17 cellular contexts compared by ENCODE assay signal in the genomic region with DNA sequence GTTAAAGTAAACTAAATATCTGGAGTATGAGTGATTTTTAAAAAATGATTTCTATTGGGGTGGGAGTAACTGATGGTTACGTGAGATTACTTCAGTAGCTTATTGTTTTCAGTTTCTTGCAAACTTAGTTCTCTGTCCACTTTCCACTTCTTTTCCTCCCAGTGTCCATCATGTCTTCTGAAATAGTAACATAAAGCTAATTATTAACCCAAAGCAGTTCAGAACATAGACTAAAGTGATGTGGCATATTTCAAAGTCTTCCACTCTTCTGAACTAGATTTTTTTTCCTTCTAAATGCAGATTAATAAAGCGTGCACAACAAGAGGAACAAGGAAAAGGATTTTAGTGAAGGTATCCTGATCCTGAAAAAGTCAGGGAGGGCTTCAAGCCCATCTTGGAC.
DNase-seq lines count a peak whose midpoint lies in the region; ATAC-seq and TF ChIP-seq lines count a peak whose summit lies in the region.
"Had no signal": no experiment of that assay in that cellular context is flagged by ENCODE, and none has a peak within 500 bp of the region (broad histone marks: within the 10 kb centered on the region; RNA-seq: fewer than 3 reads in every experiment).

No MANE protein-coding gene starts in this region.

- H3K27me3 ChIP-seq in left ventricle myocardium inferior (ENCODE audit: low read depth): no peaks in the 10 kb centered on the region

- H3K36me3 ChIP-seq in left ventricle myocardium inferior: peaks cover 17% of the 10 kb centered on the region

- no peaks in the 10 kb centered on the region for H3K27me3 Mint-ChIP-seq in central memory CD8-positive, alpha-beta T cell
- no peaks in the 10 kb centered on the region for H3K27me3 Mint-ChIP-seq in progenitor cell of endocrine pancreas
- H3K27me3 Mint-ChIP-seq: B cell; CD4-positive, alpha-beta memory T cell had no signal

- H3K9me3 Mint-ChIP-seq in central memory CD8-positive, alpha-beta T cell: no peaks in the 10 kb centered on the region
- H3K9me3 Mint-ChIP-seq in progenitor cell of endocrine pancreas (ENCODE audit: low read depth): no peaks in the 10 kb centered on the region
- H3K9me3 Mint-ChIP-seq: CD4-positive, alpha-beta memory T cell had no signal

- H3K4me3 ChIP-seq in left ventricle myocardium inferior: no peak overlapping the region
- H3K4me3 ChIP-seq: GM23248 had no signal

- no peak for ATAC-seq in central memory CD8-positive, alpha-beta T cell (replicated peaks; ENCODE audit: extremely low read depth, poor library complexity, severe bottlenecking)
- ATAC-seq in left lobe of liver: peak; percentile 67
- ATAC-seq: HCT116 had no signal

- intact Hi-C loops in left ventricle myocardium inferior (cut with micrococcal nuclease): no loop called here

- H3K4me1 ChIP-seq in left ventricle myocardium inferior: peaks cover 3% of the 10 kb centered on the region

- H3K27ac ChIP-seq in RWPE1 (no peak overlapping the region), left ventricle myocardium inferior (replicated peaks) (no peak overlapping the region)
- H3K27ac ChIP-seq: GM23248 had no signal

- H3K36me3 Mint-ChIP-seq in central memory CD8-positive, alpha-beta T cell (ENCODE audit: insufficient read depth): peaks cover 11% of the 10 kb centered on the region
- H3K36me3 Mint-ChIP-seq in progenitor cell of endocrine pancreas (ENCODE audit: insufficient read depth): peaks cover 3% of the 10 kb centered on the region

- peaks cover 3% of the 10 kb centered on the region for H3K4me1 Mint-ChIP-seq in central memory CD8-positive, alpha-beta T cell
- H3K4me1 Mint-ChIP-seq in progenitor cell of endocrine pancreas (ENCODE audit: low read depth): peaks cover 25% of the 10 kb centered on the region
- H3K4me1 Mint-ChIP-seq: B cell had no signal

- CTCF ChIA-PET in RWPE1 (lab: Yijun Ruan, JAX): no interaction called here

- TF ChIP-seq CTCF in progenitor cell of endocrine pancreas (IDR thresholded peaks at IDR 0.05; ENCODE audit: unreplicated experiment): no peak
- TF ChIP-seq CTCF in RWPE1 (conservative IDR thresholded peaks at IDR 0.05; ENCODE audit: low read depth): no peak
- no peak for TF ChIP-seq CTCF in left ventricle myocardium inferior (IDR thresholded peaks at IDR 0.05; ENCODE audit: borderline replicate concordance)

- no peaks in the 10 kb centered on the region for H3K9me3 ChIP-seq in left ventricle myocardium inferior (replicated peaks)

- H3K4me3 Mint-ChIP-seq in central memory CD8-positive, alpha-beta T cell: no peak overlapping the region
- H3K4me3 Mint-ChIP-seq in progenitor cell of endocrine pancreas (ENCODE audit: low read depth): no peak overlapping the region
- H3K4me3 Mint-ChIP-seq: B cell; CD4-positive, alpha-beta memory T cell had no signal

- H3K27ac Mint-ChIP-seq in central memory CD8-positive, alpha-beta T cell (ENCODE audit: low read depth): peak overlapping the region; percentile 46
- H3K27ac Mint-ChIP-seq in progenitor cell of endocrine pancreas: peak overlapping the region; percentile 87
- H3K27ac Mint-ChIP-seq: B cell had no signal

- POLR2A ChIA-PET in RWPE1 (lab: Yijun Ruan, JAX; ENCODE audit: low non-redundant PET): no interaction called here

- DNase-seq in DMS53 treated with DMSO at 0.1 percent for 48 hours (lab: John Stamatoyannopoulos, UW; ENCODE audit: unreplicated experiment) (peak; percentile 16), left lobe of liver (ENCODE audit: low spot score) (no peak), progenitor cell of endocrine pancreas (ENCODE audit: low spot score, unreplicated experiment) (no peak), GM03348 (ENCODE audit: low spot score) (no peak), RWPE1 (ENCODE audit: low spot score) (no peak), COR-L47 (lab: John Stamatoyannopoulos, UW) (no peak), left ventricle myocardium inferior (no peak)
- no peak for DNase-seq in central memory CD8-positive, alpha-beta T cell (ENCODE audit: low spot score in 2 of 2)
- DNase-seq: CD4-positive, alpha-beta memory T cell; GM23248; KBM-7; NCI-H1048; NCI-H146; NCI-H2227 treated with DMSO at 0.1 percent for 48 hours; NCI-H526 had no signal
